ENCODE assay signal across 20 cellular contexts in genomic region chr10:132138133-132138532, GRCh38. TPM values are rescaled to one million over a fixed set of nuclear protein-coding genes. Genes with fewer than 3 reads are reported as not detected.
DNase-seq lines count a peak whose midpoint lies in the region; ATAC-seq and TF ChIP-seq lines count a peak whose summit lies in the region.
"Had no signal": no experiment of that assay in that cellular context is flagged by ENCODE, and none has a peak within 500 bp of the region (broad histone marks: within the 10 kb centered on the region; RNA-seq: fewer than 3 reads in every experiment).

No MANE protein-coding gene starts in this region.

- no peak overlapping the region for H3K27ac Mint-ChIP-seq in CD14-positive monocyte
- no peak overlapping the region for H3K27ac Mint-ChIP-seq in stimulated activated memory B cell treated with anti-CD40 and anti-IgM and Interleukin-4, amounts not matched to agents 10 μg/mL and 1 μg/mL and 100 μg/mL, for 72 hours

- no peaks in the 10 kb centered on the region for H3K4me1 Mint-ChIP-seq in CD14-positive monocyte
- H3K4me1 Mint-ChIP-seq in stimulated activated memory B cell treated with anti-CD40 and anti-IgM and Interleukin-4, amounts not matched to agents 10 μg/mL and 1 μg/mL and 100 μg/mL, for 72 hours: no peaks in the 10 kb centered on the region

- ATAC-seq in stimulated activated memory B cell treated with anti-CD40 and anti-IgM and Interleukin-4, amounts not matched to agents 10 μg/mL and 1 μg/mL and 100 μg/mL, for 72 hours: peak; percentile 41
- ATAC-seq in HG02981 (IDR thresholded peaks at IDR 0.05; ENCODE audit: unreplicated experiment): no peak
- ATAC-seq: HCT116 had no signal

- TF ChIP-seq CTCF in CD14-positive monocyte (IDR thresholded peaks at IDR 0.05): no peak

- no peaks in the 10 kb centered on the region for H3K36me3 Mint-ChIP-seq in CD14-positive monocyte
- H3K36me3 Mint-ChIP-seq in stimulated activated memory B cell treated with anti-CD40 and anti-IgM and Interleukin-4, amounts not matched to agents 10 μg/mL and 1 μg/mL and 100 μg/mL, for 72 hours: no peaks in the 10 kb centered on the region

- H3K4me3 Mint-ChIP-seq in CD14-positive monocyte: no peak overlapping the region
- no peak overlapping the region for H3K4me3 Mint-ChIP-seq in stimulated activated memory B cell treated with anti-CD40 and anti-IgM and Interleukin-4, amounts not matched to agents 10 μg/mL and 1 μg/mL and 100 μg/mL, for 72 hours

- intact Hi-C loops in CD14-positive monocyte (cut with micrococcal nuclease): no loop called here

- H3K27me3 Mint-ChIP-seq in CD14-positive monocyte (ENCODE audit: low read depth in 3 of 3): peaks cover 4 to 5% (median 4%) of the 10 kb centered on the region in 3 donors
- peaks cover 17% of the 10 kb centered on the region for H3K27me3 Mint-ChIP-seq in stimulated activated memory B cell treated with anti-CD40 and anti-IgM and Interleukin-4, amounts not matched to agents 10 μg/mL and 1 μg/mL and 100 μg/mL, for 72 hours

- DNase-seq in activated effector memory CD4-positive, alpha-beta T cell treated with anti-CD3 and anti-CD28 coated beads, Interleukin-2, amount 50 U/mL, for 16 hours: peak; percentile 55
- no peak for DNase-seq in activated effector memory CD4-positive, alpha-beta T cell treated with Interleukin-2 at 50 U/mL for 16 hours
- DNase-seq in CD14-positive monocyte (ENCODE audit: low spot score) (peak; percentile 1), mesenteric fat pad (ENCODE audit: low spot score) (peak; percentile 83), NCI-H2196 treated with DMSO at 0.1 percent for 48 hours (lab: John Stamatoyannopoulos, UW; ENCODE audit: unreplicated experiment) (no peak), SK-N-DZ (ENCODE audit: low spot score) (no peak)
- DNase-seq: DMS53, GDM1, IMR-90, NCI-H1092 treated with DMSO at 0.1 percent for 48 hours, NCI-H146, NCI-H2029 treated with DMSO at 0.1 percent for 48 hours, NCI-H2171, NCI-H446 treated with DMSO at 0.1 percent for 48 hours, NCI-H526 treated with DMSO at 0.1 percent for 48 hours, SHP77 treated with DMSO at 0.1 percent for 48 hours, SK-N-SH had no signal

- no peaks in the 10 kb centered on the region for H3K9me3 Mint-ChIP-seq in CD14-positive monocyte
- no peaks in the 10 kb centered on the region for H3K9me3 Mint-ChIP-seq in stimulated activated memory B cell treated with anti-CD40 and anti-IgM and Interleukin-4, amounts not matched to agents 10 μg/mL and 1 μg/mL and 100 μg/mL, for 72 hours

RNA-seq across cellular contexts. Expression of gene DPYSL4, which starts 48.6 kb away (rescaled TPM):
- not detected for polyA plus RNA-seq in CD14-positive monocyte
- total RNA-seq in mesenteric fat pad: 1.8 TPM
- 107 and 116 TPM in 2 replicates for polyA plus RNA-seq in SK-N-DZ (2014; cell fraction: cytosol; rRNA removed)
- 180 and 190 TPM in 2 replicates for polyA plus RNA-seq in SK-N-DZ (2014; cell fraction: nucleus; rRNA removed)

Comparison
In these comparisons a context has a peak if more than half of its experiments do, and no peak if none do; other contexts are left out.
1. DNase-seq: peak in activated effector memory CD4-positive, alpha-beta T cell treated with anti-CD3 and anti-CD28 coated beads, Interleukin-2, amount 50 U/mL, for 16 hours (single experiment), CD14-positive monocyte (single experiment) and mesenteric fat pad (single experiment); none in activated effector memory CD4-positive, alpha-beta T cell treated with Interleukin-2 at 50 U/mL for 16 hours (single experiment), NCI-H2196 treated with DMSO at 0.1 percent for 48 hours (single experiment) and SK-N-DZ (single experiment).